In the genomic region with DNA sequence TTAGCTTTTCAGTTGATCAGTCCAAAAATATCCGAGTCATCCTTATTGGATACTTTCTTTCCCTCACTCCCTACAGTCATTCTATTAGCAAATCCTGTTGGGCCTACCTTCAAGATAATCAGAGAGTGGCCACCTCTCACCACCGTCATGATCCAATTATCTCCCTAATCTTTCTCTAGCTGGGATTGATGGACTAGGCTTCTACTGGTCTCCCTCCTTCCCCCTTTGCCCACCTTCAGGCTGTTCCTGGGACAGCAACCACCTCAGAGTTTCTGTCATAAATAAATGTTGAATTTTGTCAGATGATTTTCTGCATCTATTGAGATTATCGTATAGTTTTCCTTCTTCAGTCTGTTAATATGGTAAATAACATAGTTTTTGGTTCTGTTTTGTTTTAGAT, we compare ENCODE assay signal across 33 cellular contexts. TPM values are rescaled to one million over a fixed set of nuclear protein-coding genes. Genes with fewer than 3 reads are reported as not detected.
"Had no signal": no experiment of that assay in that cellular context is flagged by ENCODE, and none has a peak within 500 bp of the region (broad histone marks: within the 10 kb centered on the region; RNA-seq: fewer than 3 reads in every experiment).

No MANE protein-coding gene starts in this region.

- H3K36me3 ChIP-seq: ascending aorta, esophagus squamous epithelium, gastroesophageal sphincter had no signal

- H3K27ac ChIP-seq: ascending aorta, epithelial cell of prostate, esophagus squamous epithelium, gastroesophageal sphincter had no signal

- H3K9me3 ChIP-seq: ascending aorta, esophagus squamous epithelium, gastroesophageal sphincter had no signal

- H3K27me3 ChIP-seq: ascending aorta, esophagus squamous epithelium, gastroesophageal sphincter had no signal

- FAIRE-seq: bronchial epithelial cell, colon, endometrium had no signal

- ATAC-seq: activated CD4-positive, alpha-beta T cell treated with anti-CD3 and anti-CD28 coated beads for 36 hours; activated naive CD4-positive, alpha-beta T cell treated with anti-CD3 and anti-CD28 coated beads, Interleukin-2, amount 50 U/mL, for 72 hours; activated T-cell treated with anti-CD3 and anti-CD28 coated beads, Interleukin-2, amount 50 U/mL, for 72 hours; effector memory CD8-positive, alpha-beta T cell; gastroesophageal sphincter; T-helper 17 cell had no signal

- H3K4me1 ChIP-seq: ascending aorta, esophagus squamous epithelium, gastroesophageal sphincter had no signal

- H3K4me3 ChIP-seq: ascending aorta, esophagus squamous epithelium, gastroesophageal sphincter had no signal

- DNase-seq: activated CD4-positive, alpha-beta memory T cell treated with anti-CD3 and anti-CD28 coated beads, Interleukin-2, amount 10 ng/mL, durations not matched to agents 7 days and 5 days; activated CD4-positive, alpha-beta T cell treated with anti-CD3 and anti-CD28 coated beads for 36 hours; activated CD4-positive, alpha-beta T cell treated with anti-CD3 and anti-CD28 coated beads, Interleukin-2, amount 10 ng/mL, durations not matched to agents 7 days and 5 days; activated CD4-positive, alpha-beta T cell treated with anti-CD3 and anti-CD28 coated beads, Interleukin-2, amount 50 U/mL, for 4 hours; activated CD4-positive, CD25-positive, alpha-beta regulatory T cell; activated CD4-positive, CD25-positive, alpha-beta regulatory T cell treated with anti-CD3 and anti-CD28 coated beads, Interleukin-2, amount 50 U/mL, for 72 hours; activated CD8-positive, alpha-beta memory T cell treated with anti-CD3 and anti-CD28 coated beads, Interleukin-2, amount 50 U/mL, for 48 hours; activated gamma-delta T cell; activated naive CD4-positive, alpha-beta T cell; activated naive CD4-positive, alpha-beta T cell treated with anti-CD3 and anti-CD28 coated beads, Interleukin-2, amount 10 ng/mL, durations not matched to agents 7 days and 5 days; activated naive CD8-positive, alpha-beta T cell treated with anti-CD3 and anti-CD28 coated beads, Interleukin-2, amount 10 ng/mL, durations not matched to agents 7 days and 5 days; activated T-cell treated with anti-CD3 and anti-CD28 coated beads for 4 hours; activated T-cell treated with anti-CD3 and anti-CD28 coated beads, Interleukin-2, amount 50 U/mL, for 24 hours; activated T-cell treated with anti-CD3 and anti-CD28 coated beads, Interleukin-2, amount 50 U/mL, for 72 hours; caudate nucleus; cortex of kidney; dermis blood vessel endothelial cell; effector CD4-positive, alpha-beta T cell; effector memory CD8-positive, alpha-beta T cell; esophagus squamous epithelium; foreskin melanocyte; head of caudate nucleus; T-helper 1 cell; T-helper 17 cell; T1000 had no signal

RNA-seq across cellular contexts. Expression of gene RHBDL3, which starts 16.2 kb away (rescaled TPM):
- total RNA-seq: ascending aorta, bronchial epithelial cell, dermis blood vessel endothelial cell, fibroblast of villous mesenchyme had no signal
